Comparison of ENCODE assay signal across 9 cellular contexts in the genomic region with DNA sequence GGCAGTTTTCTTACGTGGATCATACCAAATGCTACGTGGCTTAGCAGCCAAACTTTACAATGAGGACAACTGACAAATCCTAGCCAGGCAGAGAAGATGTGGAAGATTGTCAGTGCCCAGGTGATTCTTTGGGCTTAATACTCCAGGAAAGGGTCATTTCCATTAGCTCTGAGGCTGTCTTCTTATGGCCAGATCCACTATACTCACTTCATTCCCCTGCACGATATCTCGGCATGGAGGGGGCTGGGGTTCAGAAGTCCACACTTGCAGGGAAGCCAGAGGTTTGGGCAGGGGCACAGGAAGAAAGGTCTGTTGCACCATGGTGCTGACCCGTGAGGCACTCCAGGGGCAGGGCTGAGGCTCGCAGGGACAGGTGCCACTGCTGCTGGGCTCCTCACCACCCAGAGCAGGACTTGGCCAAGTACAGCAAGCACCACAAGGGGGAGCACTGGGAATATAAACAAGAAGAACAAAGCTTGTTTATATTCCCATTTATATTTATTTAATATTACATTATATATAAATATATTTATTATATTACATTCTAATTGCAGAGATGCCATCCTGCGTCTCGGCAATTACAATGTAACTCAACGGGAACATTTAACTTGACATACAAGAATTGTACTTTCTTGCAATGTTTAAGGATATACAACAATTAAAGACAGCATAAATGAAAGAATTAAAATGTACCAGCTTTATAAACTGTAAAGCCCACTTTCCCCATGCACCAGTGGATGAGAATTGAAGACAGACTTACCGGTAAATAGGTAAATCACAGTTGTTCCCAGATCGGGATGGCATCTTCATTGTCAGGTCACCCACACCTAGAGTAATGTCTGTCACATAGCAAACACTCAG. TPM values are rescaled to one million over a fixed set of nuclear protein-coding genes. Genes with fewer than 3 reads are reported as not detected.
A peak's percentile ranks its signal among the peaks of the same experiment; 100 is the strongest.
DNase-seq lines count a peak whose midpoint lies in the region; ATAC-seq and TF ChIP-seq lines count a peak whose summit lies in the region.
"Had no signal": no experiment of that assay in that cellular context is flagged by ENCODE, and none has a peak within 500 bp of the region (broad histone marks: within the 10 kb centered on the region; RNA-seq: fewer than 3 reads in every experiment).

No MANE protein-coding gene starts in this region.

- no peaks in the 10 kb centered on the region for H3K36me3 Mint-ChIP-seq in Caco-2 (ENCODE audit: insufficient read depth, unreplicated experiment)
- H3K36me3 Mint-ChIP-seq in WTC11 = no peaks in the 10 kb centered on the region

- POLR2A ChIA-PET in Caco-2 (lab: Charles Lee) = no interaction called here
- POLR2A ChIA-PET in HEK293 (lab: Yijun Ruan, JAX) = interaction anchor here (0.6 to 1.7 kb wide), 4 partner anchors 25 to 356 kb away, joined by 4 to 6 read pairs (median 4); partner anchors contain the start of gene THOC1
- POLR2A ChIA-PET in WTC11 (lab: Charles Lee) = no interaction called here

- H3K27ac ChIP-seq in HEK293 (ENCODE audit: extremely low read depth, low read depth, low read length) (no peak overlapping the region), mammary epithelial cell (ENCODE audit: insufficient read depth, low read depth, low read length) (no peak overlapping the region)

- H3K4me3 ChIP-seq in Caco-2 (ENCODE audit: low read depth, low read length) (no peak overlapping the region), HEK293 (ENCODE audit: low read depth, low read length) (no peak overlapping the region), mammary epithelial cell (replicated peaks in 1 of 3; ENCODE audit: insufficient read depth in 1 of 3, low read depth in 2 of 3, low read length in 3 of 3) (no peak overlapping the region)

- BruUV-seq in Caco-2 (replicated peaks; lab: Mats Ljungman, UMichigan) (no TSS peak), mammary epithelial cell (replicated peaks; lab: Mats Ljungman, UMichigan) (no TSS peak)

- H3K36me3 ChIP-seq in Caco-2 (ENCODE audit: control insufficient read depth, insufficient read depth, low read length) (no peaks in the 10 kb centered on the region), HEK293 (ENCODE audit: control insufficient read depth in 2 of 2, insufficient read depth in 1 of 2, low read length in 2 of 2) (no peaks in the 10 kb centered on the region), mammary epithelial cell (ENCODE audit: insufficient read depth, low read length) (no peaks in the 10 kb centered on the region)

- H4K20me1 ChIP-seq in mammary epithelial cell (ENCODE audit: insufficient read depth, low read length) = no peaks in the 10 kb centered on the region

- H3K4me1 Mint-ChIP-seq in Caco-2 (ENCODE audit: low read depth, unreplicated experiment) (no peaks in the 10 kb centered on the region), WTC11 (peaks cover 9% of the 10 kb centered on the region)

- in situ Hi-C loops in mammary epithelial cell (cut with MboI; ENCODE audit: low sequenced_read_pairs in 2 of 2) = loop anchor here (10.0 kb wide), 1 partner anchor 211 kb away; no protein-coding TSS in a partner anchor

- no peaks in the 10 kb centered on the region for H3K27me3 ChIP-seq in Caco-2 (replicated peaks; ENCODE audit: control insufficient read depth, insufficient read depth, low read length)
- H3K27me3 ChIP-seq in mammary epithelial cell (ENCODE audit: insufficient read depth, low read length) = peaks cover 2% of the 10 kb centered on the region

- WGBS in mammary epithelial cell (ENCODE audit: low coverage, missing lambda C conversion rate) = 74% methylated on average over 11 of the region's 11 CpGs

- H3K4me1 ChIP-seq in Caco-2 (no peaks in the 10 kb centered on the region), HEK293 (ENCODE audit: control insufficient read depth, insufficient read depth, low read length) (no peaks in the 10 kb centered on the region), mammary epithelial cell (ENCODE audit: insufficient read depth, low read length) (no peaks in the 10 kb centered on the region)

- no peak overlapping the region for H2AFZ ChIP-seq in mammary epithelial cell (ENCODE audit: low read depth, low read length)

- no peak overlapping the region for H3K9ac ChIP-seq in mammary epithelial cell (ENCODE audit: insufficient read depth, low read length)

- no peaks in the 10 kb centered on the region for H3K79me2 ChIP-seq in mammary epithelial cell (ENCODE audit: insufficient read depth, low read length)

- H3K27ac Mint-ChIP-seq in Caco-2 (ENCODE audit: unreplicated experiment) = no peak overlapping the region
- no peak overlapping the region for H3K27ac Mint-ChIP-seq in WTC11

- intact Hi-C loops in Caco-2 (cut with micrococcal nuclease; ENCODE audit: unreplicated experiment) = loop anchor here (1.0 to 2.0 kb wide), 3 partner anchors 33 to 215 kb away; partner anchors contain the start of gene TYMS
- intact Hi-C loops in mammary epithelial cell (cut with micrococcal nuclease) = loop anchor here (1.0 to 5.0 kb wide), 4 partner anchors 88 to 215 kb away; partner anchors contain the start of gene ENOSF1

- dilution Hi-C loops in mammary epithelial cell (cut with HindIII; ENCODE audit: low sequenced_read_pairs) = loop anchor here (25.0 kb wide), 1 partner anchor 213 kb away; no protein-coding TSS in a partner anchor

- peak; percentile 68 to 82 for TF ChIP-seq CTCF in Caco-2 (IDR thresholded peaks at IDR 0.05; ENCODE audit: insufficient read depth in 1 of 2, low read depth in 1 of 2, low read length in 1 of 2, severe bottlenecking in 1 of 2, unreplicated experiment in 1 of 2)
- TF ChIP-seq CTCF in HEK293 (tag by site-specific recombination; IDR thresholded peaks at IDR 0.05) = no peak
- TF ChIP-seq CTCF in WTC11 (IDR thresholded peaks at IDR 0.05) = peak; percentile 36; the same call in 1 of the 2 replicates
- peak; percentile 56 to 78 for TF ChIP-seq CTCF in mammary epithelial cell (conservative IDR thresholded peaks at IDR 0.05 in 1 of 2, IDR thresholded peaks at IDR 0.05 in 1 of 2; ENCODE audit: extremely low read depth in 1 of 2, insufficient read depth in 1 of 2, low read depth in 1 of 2, low read length in 2 of 2)

- no peak overlapping the region for H3K4me2 ChIP-seq in mammary epithelial cell (ENCODE audit: insufficient read depth, low read depth, low read length)

- peak; percentile 71 to 79 for DNase-seq in Caco-2
- DNase-seq in NCI-H2171 treated with DMSO at 0.1 percent for 48 hours (lab: John Stamatoyannopoulos, UW) = peak; percentile 51
- DNase-seq in WTC11 (ENCODE audit: low spot score) = peak; percentile 81
- DNase-seq in mammary epithelial cell = peak; percentile 34
- peak; percentile 70 for DNase-seq in kidney tubule cell (ENCODE audit: low spot score)
- DNase-seq in stimulated activated CD4-positive, alpha-beta T cell treated with anti-CD3 and anti-CD28 coated beads, Interleukin-2, amount 100 ng/mL, for 24 hours = peak; percentile 69 to 71

- ATAC-seq in WTC11 = peak; percentile 99
- ATAC-seq in GM19328 (IDR thresholded peaks at IDR 0.05; ENCODE audit: unreplicated experiment) = no peak

- H3K27me3 Mint-ChIP-seq in Caco-2 (ENCODE audit: insufficient read depth, unreplicated experiment) (peaks cover under 1% of the 10 kb centered on the region), WTC11 (ENCODE audit: low read depth) (no peaks in the 10 kb centered on the region)

- H3K9me3 ChIP-seq in Caco-2 (no peaks in the 10 kb centered on the region), HEK293 (ENCODE audit: control insufficient read depth, insufficient read depth, low read depth, low read length) (no peaks in the 10 kb centered on the region), mammary epithelial cell (replicated peaks; ENCODE audit: insufficient read depth, low read length) (no peaks in the 10 kb centered on the region)

- H3K9me3 Mint-ChIP-seq in Caco-2 (ENCODE audit: unreplicated experiment) (no peaks in the 10 kb centered on the region), WTC11 (no peaks in the 10 kb centered on the region)

- CTCF ChIA-PET in Caco-2 (lab: Charles Lee) = interaction anchor here (0.5 to 2.2 kb wide), 9 partner anchors 23 to 215 kb away, joined by 3 to 21 read pairs (median 5); partner anchors contain the start of gene ENOSF1
- CTCF ChIA-PET in HEK293 (lab: Yijun Ruan, JAX) = interaction anchor here (0.5 to 11.8 kb wide), 50 partner anchors 9 to 464 kb away, joined by 3 to 184 read pairs (median 4); partner anchors contain the start of gene TYMS
- CTCF ChIA-PET in WTC11 (lab: Charles Lee) = interaction anchor here (0.6 to 3.5 kb wide), 31 partner anchors 9 to 471 kb away, joined by 3 to 30 read pairs (median 4); partner anchors contain the start of genes CETN1, COLEC12, ENOSF1 and THOC1
- CTCF ChIA-PET in mammary epithelial cell (lab: Charles Lee; ENCODE audit: low non-redundant PET) = interaction anchor here (0.6 to 1.3 kb wide), 6 partner anchors 17 to 486 kb away, joined by 3 to 9 read pairs (median 4); no protein-coding TSS in a partner anchor

- H3K4me3 Mint-ChIP-seq in Caco-2 (ENCODE audit: unreplicated experiment) (no peak overlapping the region), WTC11 (no peak overlapping the region)

TF ChIP-seq in HEK293, 187 proteins besides CTCF, POLR2A, EP300 and RAD21:
- TF ChIP-seq ZNF335 (tag by site-specific recombination; conservative IDR thresholded peaks at IDR 0.05) = 0 out of 2 replicates have a peak, but pooled peaks have one; percentile 44
- no peak for TF ChIP-seq KLF9 (tag by site-specific recombination; IDR thresholded peaks at IDR 0.05; ENCODE audit: low read depth)
- 0 out of 2 replicates have a peak, but pooled peaks have one; percentile 30 for TF ChIP-seq ZNF654 (tag by site-specific recombination; IDR thresholded peaks at IDR 0.05; ENCODE audit: low read depth)

TF ChIP-seq in WTC11, 78 proteins besides CTCF, POLR2A, EP300 and RAD21:
- TF ChIP-seq HMGA2 (CRISPR knock-in tag; IDR thresholded peaks at IDR 0.05) (peak; percentile 90), FOXP1 (CRISPR knock-in tag; IDR thresholded peaks at IDR 0.05; ENCODE audit: borderline replicate concordance) (no peak), CREM (CRISPR knock-in tag; IDR thresholded peaks at IDR 0.05) (no peak), SMAD3 (CRISPR knock-in tag; IDR thresholded peaks at IDR 0.05; ENCODE audit: borderline replicate concordance) (no peak)

RNA-seq across cellular contexts. Expression of gene CLUL1, which starts 27.2 kb away (rescaled TPM):
- total RNA-seq in Caco-2 (2022) = 0.41 and 0.84 TPM in 2 replicates
- total RNA-seq in WTC11 (2021) = 0.09 to 0.32 TPM (median 0.31 TPM) in 3 replicates
- total RNA-seq in mammary epithelial cell = under 1 TPM in 1 of 2 donors, not detected in 1; 0.67 TPM
- 0.29 TPM for polyA plus RNA-seq in mammary epithelial cell
- not detected for polyA minus RNA-seq in mammary epithelial cell
- total RNA-seq: T-helper 1 cell treated with Interleukin-12 subunit alpha and Interleukin-12 subunit beta and Interleukin-4 antibody, amounts not matched to agents 30 ng/mL and 1 ng/mL, for 36 hours had no signal

RNA-seq across cellular contexts. Expression of gene TYMS, which starts 33.5 kb away (rescaled TPM):
- total RNA-seq in Caco-2 (2022) (140 and 143 TPM in 2 replicates), WTC11 (2021) (83.2 to 86.4 TPM (median 86.3 TPM) in 3 replicates), mammary epithelial cell (100 to 1,000 TPM in 1 of 2 donors, 1 to 10 TPM in 1; 6.8 to 114 TPM)
- 85.9 TPM for polyA plus RNA-seq in mammary epithelial cell
- polyA minus RNA-seq in mammary epithelial cell = 79.6 TPM

RNA-seq across cellular contexts. Expression of gene CETN1, which starts 43.8 kb away (rescaled TPM):
- not detected in 2 replicates for total RNA-seq in Caco-2 (2022)
- not detected in 3 replicates for total RNA-seq in WTC11 (2021)
- not detected for total RNA-seq in mammary epithelial cell
- polyA plus RNA-seq in mammary epithelial cell = not detected
- polyA minus RNA-seq in mammary epithelial cell = not detected
- total RNA-seq: T-helper 1 cell treated with Interleukin-12 subunit alpha and Interleukin-12 subunit beta and Interleukin-4 antibody, amounts not matched to agents 30 ng/mL and 1 ng/mL, for 36 hours had no signal
